28 cellular contexts compared by ENCODE assay signal in genomic region chr5:14247054-14247386, GRCh38.
A peak's percentile ranks its signal among the peaks of the same experiment; 100 is the strongest.
DNase-seq lines count a peak whose midpoint lies in the region; ATAC-seq and TF ChIP-seq lines count a peak whose summit lies in the region.
"Had no signal": no experiment of that assay in that cellular context is flagged by ENCODE, and none has a peak within 500 bp of the region (broad histone marks: within the 10 kb centered on the region; RNA-seq: fewer than 3 reads in every experiment).

No MANE protein-coding gene starts in this region.

- no peaks in the 10 kb centered on the region for H3K27me3 Mint-ChIP-seq in stimulated activated memory B cell treated with anti-CD40 and anti-IgM and Interleukin-4, amounts not matched to agents 10 μg/mL and 1 μg/mL and 100 μg/mL, for 72 hours

- peaks cover 77% of the 10 kb centered on the region for H3K4me1 Mint-ChIP-seq in stimulated activated memory B cell treated with anti-CD40 and anti-IgM and Interleukin-4, amounts not matched to agents 10 μg/mL and 1 μg/mL and 100 μg/mL, for 72 hours

- intact Hi-C loops in left ventricle myocardium superior (cut with micrococcal nuclease) = no loop called here
- intact Hi-C loops in cardiac septum (cut with DNase I) = no loop called here

- H3K9me3 Mint-ChIP-seq in stimulated activated memory B cell treated with anti-CD40 and anti-IgM and Interleukin-4, amounts not matched to agents 10 μg/mL and 1 μg/mL and 100 μg/mL, for 72 hours = no peaks in the 10 kb centered on the region
- H3K9me3 Mint-ChIP-seq: activated naive CD4-positive, alpha-beta T cell treated with anti-CD3 and anti-CD28 coated beads, Interleukin-2, amount 50 U/mL, for 72 hours; mesothelial cell of epicardium; naive thymus-derived CD4-positive, alpha-beta T cell had no signal

- no peak overlapping the region for H3K27ac ChIP-seq in WERI-Rb-1
- H3K27ac ChIP-seq: HL-60, RWPE1, SK-N-MC, tibial nerve had no signal

- peak overlapping the region; percentile 18 for H3K9ac ChIP-seq in iPS-15b (ENCODE audit: low read depth, low read length)
- H3K9ac ChIP-seq: BLaER1 treated with 17β-estradiol and CSF1 and Interleukin-3, amounts not matched to agents 10 nM and 100 nM had no signal

- H3K9me3 ChIP-seq in WERI-Rb-1 (ENCODE audit: severe bottlenecking) (no peaks in the 10 kb centered on the region), iPS-15b (ENCODE audit: control insufficient read depth, insufficient read depth, low read length) (no peaks in the 10 kb centered on the region)
- H3K9me3 ChIP-seq: gastrocnemius medialis, tibial nerve had no signal

- no peak for DNase-seq in left ventricle myocardium superior
- DNase-seq in cardiac septum (ENCODE audit: low spot score) = no peak
- DNase-seq in WERI-Rb-1 = no peak
- DNase-seq in NCI-H146 (lab: John Stamatoyannopoulos, UW) = no peak
- DNase-seq in ACHN = no peak
- DNase-seq: activated T-cell treated with anti-CD3 and anti-CD28 coated beads for 4 hours; caudate nucleus; dermis blood vessel endothelial cell; DMS79; gastrocnemius medialis; GF-D8; hippocampal formation; naive thymus-derived CD4-positive, alpha-beta T cell; NCI-H1092; NCI-H187 treated with DMSO at 0.1 percent for 48 hours; small intestine; stimulated activated CD4-positive, alpha-beta T cell treated with anti-CD3 and anti-CD28 coated beads, Interleukin-1b, Interleukin-23, amount 100 ng/mL, for 48 hours had no signal

- H3K36me3 ChIP-seq in WERI-Rb-1 (no peaks in the 10 kb centered on the region), iPS-15b (ENCODE audit: control insufficient read depth, insufficient read depth, low read length) (no peaks in the 10 kb centered on the region)
- H3K36me3 ChIP-seq: gastrocnemius medialis, tibial nerve had no signal

- in situ Hi-C loops in ACHN (cut with HindIII; ENCODE audit: low pct_ligation_motif_present, low pct_unique_long_range_greater_than_20kb, low sequenced_read_pairs) = no loop called here

- peak; percentile 8 for ATAC-seq in left ventricle myocardium superior
- ATAC-seq in stimulated activated memory B cell treated with anti-CD40 and anti-IgM and Interleukin-4, amounts not matched to agents 10 μg/mL and 1 μg/mL and 100 μg/mL, for 72 hours = no peak
- no peak for ATAC-seq in HG03196 (IDR thresholded peaks at IDR 0.05; ENCODE audit: unreplicated experiment)
- ATAC-seq: activated naive CD4-positive, alpha-beta T cell treated with anti-CD3 and anti-CD28 coated beads, Interleukin-2, amount 50 U/mL, for 72 hours; gastrocnemius medialis; left lobe of liver; naive thymus-derived CD4-positive, alpha-beta T cell had no signal

- no peak overlapping the region for H3K4me3 ChIP-seq in WERI-Rb-1 (ENCODE audit: low read depth, low read length)
- no peak overlapping the region for H3K4me3 ChIP-seq in iPS-15b (ENCODE audit: low read depth, low read length)
- H3K4me3 ChIP-seq: BLaER1 treated with 17β-estradiol and CSF1 and Interleukin-3, amounts not matched to agents 10 nM and 100 nM; gastrocnemius medialis; SK-N-MC; tibial nerve had no signal

- TF ChIP-seq CTCF in WERI-Rb-1 (IDR thresholded peaks at IDR 0.05; ENCODE audit: low read depth, low read length) = peak; percentile 28; the same call in 1 of the 2 replicates

- H3K36me3 Mint-ChIP-seq in stimulated activated memory B cell treated with anti-CD40 and anti-IgM and Interleukin-4, amounts not matched to agents 10 μg/mL and 1 μg/mL and 100 μg/mL, for 72 hours = no peaks in the 10 kb centered on the region
- H3K36me3 Mint-ChIP-seq: activated naive CD4-positive, alpha-beta T cell treated with anti-CD3 and anti-CD28 coated beads, Interleukin-2, amount 50 U/mL, for 72 hours; mesothelial cell of epicardium; naive thymus-derived CD4-positive, alpha-beta T cell had no signal

- H3K4me1 ChIP-seq in iPS-15b (ENCODE audit: control insufficient read depth, insufficient read depth, low read length) = peaks cover 27% of the 10 kb centered on the region

- H3K27me3 ChIP-seq in WERI-Rb-1 (ENCODE audit: insufficient read depth, low read depth, severe bottlenecking) = no peaks in the 10 kb centered on the region
- H3K27me3 ChIP-seq in iPS-15b (ENCODE audit: control insufficient read depth, insufficient read depth, low read length) = no peaks in the 10 kb centered on the region
- H3K27me3 ChIP-seq: BLaER1 treated with 17β-estradiol and CSF1 and Interleukin-3, amounts not matched to agents 10 nM and 100 nM; gastrocnemius medialis; tibial nerve had no signal

- peak overlapping the region; percentile 31 for H3K27ac Mint-ChIP-seq in stimulated activated memory B cell treated with anti-CD40 and anti-IgM and Interleukin-4, amounts not matched to agents 10 μg/mL and 1 μg/mL and 100 μg/mL, for 72 hours
- H3K27ac Mint-ChIP-seq: naive thymus-derived CD4-positive, alpha-beta T cell had no signal

- H3K4me3 Mint-ChIP-seq in stimulated activated memory B cell treated with anti-CD40 and anti-IgM and Interleukin-4, amounts not matched to agents 10 μg/mL and 1 μg/mL and 100 μg/mL, for 72 hours = no peak overlapping the region
- H3K4me3 Mint-ChIP-seq: mesothelial cell of epicardium; naive thymus-derived CD4-positive, alpha-beta T cell had no signal
